ENCODE assay signal across 24 cellular contexts in genomic region chr6:90157441-90157840, GRCh38.
A peak's percentile ranks its signal among the peaks of the same experiment; 100 is the strongest.
DNase-seq lines count a peak whose midpoint lies in the region; ATAC-seq, FAIRE-seq and TF ChIP-seq lines count a peak whose summit lies in the region.
"Had no signal": no experiment of that assay in that cellular context is flagged by ENCODE, and none has a peak within 500 bp of the region (broad histone marks: within the 10 kb centered on the region; RNA-seq: fewer than 3 reads in every experiment).

No MANE protein-coding gene starts in this region.

- peaks cover 99% of the 10 kb centered on the region for H3K79me2 ChIP-seq in OCI-LY1 (ENCODE audit: insufficient read depth, low read length)

- no peaks in the 10 kb centered on the region for H3K27me3 Mint-ChIP-seq in activated naive CD4-positive, alpha-beta T cell treated with anti-CD3 and anti-CD28 coated beads, Interleukin-2, amount 50 U/mL, for 24 hours
- H3K27me3 Mint-ChIP-seq in central memory CD8-positive, alpha-beta T cell: no peaks in the 10 kb centered on the region
- H3K27me3 Mint-ChIP-seq: activated CD8-positive, alpha-beta memory T cell treated with anti-CD3 and anti-CD28 coated beads, Interleukin-2, amount 10 ng/mL, durations not matched to agents 7 days and 5 days had no signal

- no peaks in the 10 kb centered on the region for H3K27me3 ChIP-seq in OCI-LY1 (ENCODE audit: insufficient read depth, low read length)
- H3K27me3 ChIP-seq in thymus (ENCODE audit: control insufficient read depth, insufficient read depth): no peaks in the 10 kb centered on the region
- H3K27me3 ChIP-seq: right lobe of liver had no signal

- TF ChIP-seq POLR2A in H54 (IDR thresholded peaks at IDR 0.05; ENCODE audit: low read depth, low read length): no peak

- no peak overlapping the region for H3K9ac ChIP-seq in OCI-LY1 (ENCODE audit: low read length)
- H3K9ac ChIP-seq: parathyroid adenoma had no signal

- no peak for TF ChIP-seq CTCF in OCI-LY1 (IDR thresholded peaks at IDR 0.05; ENCODE audit: low read length)

- H4K20me1 ChIP-seq in OCI-LY1 (ENCODE audit: insufficient read depth, low read length): no peaks in the 10 kb centered on the region; the same call in 1 of the 2 replicates

- FAIRE-seq in H54 (lab: Jason Lieb, UNC): no peak
- FAIRE-seq: endometrium, islet of Langerhans had no signal

- peak overlapping the region; percentile 98 for H3K27ac Mint-ChIP-seq in activated naive CD4-positive, alpha-beta T cell treated with anti-CD3 and anti-CD28 coated beads, Interleukin-2, amount 50 U/mL, for 24 hours
- peak overlapping the region; percentile 24 for H3K27ac Mint-ChIP-seq in central memory CD8-positive, alpha-beta T cell (ENCODE audit: low read depth)
- H3K27ac Mint-ChIP-seq: GM23338 had no signal

- H3K4me2 ChIP-seq in OCI-LY1 (ENCODE audit: low read length): peak overlapping the region; percentile 41; the same call in 1 of the 2 replicates
- H3K4me2 ChIP-seq: GM23338, PC-9 had no signal

- H3F3A ChIP-seq in OCI-LY1 (ENCODE audit: insufficient read depth, low read length): peaks cover 6% of the 10 kb centered on the region; the same call in 1 of the 2 replicates

- H3K4me1 ChIP-seq in OCI-LY1 (ENCODE audit: insufficient read depth, low read length, severe bottlenecking) (peaks cover 100% of the 10 kb centered on the region), thymus (ENCODE audit: control insufficient read depth, insufficient read depth, low read length) (peaks cover 14% of the 10 kb centered on the region)
- H3K4me1 ChIP-seq: right lobe of liver had no signal

- peak overlapping the region; percentile 79 for H3K4me3 Mint-ChIP-seq in activated naive CD4-positive, alpha-beta T cell treated with anti-CD3 and anti-CD28 coated beads, Interleukin-2, amount 50 U/mL, for 24 hours
- no peak overlapping the region for H3K4me3 Mint-ChIP-seq in central memory CD8-positive, alpha-beta T cell
- H3K4me3 Mint-ChIP-seq: activated CD8-positive, alpha-beta memory T cell treated with anti-CD3 and anti-CD28 coated beads, Interleukin-2, amount 10 ng/mL, durations not matched to agents 7 days and 5 days; GM23338; nephron progenitor cell had no signal

- H3K9me3 ChIP-seq in OCI-LY1 (ENCODE audit: low read length) (no peaks in the 10 kb centered on the region), thymus (ENCODE audit: control insufficient read depth) (no peaks in the 10 kb centered on the region)
- H3K9me3 ChIP-seq: right lobe of liver had no signal

- H3K36me3 Mint-ChIP-seq in activated naive CD4-positive, alpha-beta T cell treated with anti-CD3 and anti-CD28 coated beads, Interleukin-2, amount 50 U/mL, for 24 hours: peaks cover 9% of the 10 kb centered on the region
- H3K36me3 Mint-ChIP-seq in central memory CD8-positive, alpha-beta T cell (ENCODE audit: insufficient read depth): no peaks in the 10 kb centered on the region

- no peak overlapping the region for H3K4me3 ChIP-seq in OCI-LY1 (ENCODE audit: low read depth, low read length, poor library complexity, severe bottlenecking)
- H3K4me3 ChIP-seq in thymus (ENCODE audit: low read length): no peak overlapping the region
- H3K4me3 ChIP-seq: GM23338, PC-9, right lobe of liver had no signal

- ATAC-seq in central memory CD8-positive, alpha-beta T cell (replicated peaks; ENCODE audit: extremely low read depth, poor library complexity, severe bottlenecking): no peak
- ATAC-seq: GM23338, right lobe of liver had no signal

- peaks cover 92% of the 10 kb centered on the region for H3K4me1 Mint-ChIP-seq in activated naive CD4-positive, alpha-beta T cell treated with anti-CD3 and anti-CD28 coated beads, Interleukin-2, amount 50 U/mL, for 24 hours
- H3K4me1 Mint-ChIP-seq in central memory CD8-positive, alpha-beta T cell: peaks cover 10% of the 10 kb centered on the region

- DNase-seq in activated naive CD4-positive, alpha-beta T cell (lab: John Stamatoyannopoulos, UW): no peak
- no peak for DNase-seq in central memory CD8-positive, alpha-beta T cell (ENCODE audit: low spot score in 2 of 2)
- DNase-seq in H54 (ENCODE audit: insufficient read length, low spot score): no peak
- no peak for DNase-seq in activated effector memory CD4-positive, alpha-beta T cell treated with Interleukin-2 at 50 U/mL for 16 hours
- DNase-seq: anterior cingulate cortex, dermis blood vessel endothelial cell, GDM1, midbrain, NCI-H1417, NCI-H2081 treated with DMSO at 0.1 percent for 48 hours, nephron progenitor cell, right lobe of liver, SHP77, trophoblast cell had no signal

- no peaks in the 10 kb centered on the region for H3K9me3 Mint-ChIP-seq in activated naive CD4-positive, alpha-beta T cell treated with anti-CD3 and anti-CD28 coated beads, Interleukin-2, amount 50 U/mL, for 24 hours
- no peaks in the 10 kb centered on the region for H3K9me3 Mint-ChIP-seq in central memory CD8-positive, alpha-beta T cell
- H3K9me3 Mint-ChIP-seq: activated T-helper 2 cell treated with anti-CD3 and anti-CD28 coated beads, Interferon-gamma antibody, Interleukin-2, Interleukin-4, amounts not matched to agents 10 μg/mL and 5 μg/mL and 100 μg/mL, durations not matched to agents 14 hours and 24 hours and 36 hours; GM23338; nephron progenitor cell had no signal

- WGBS in thymus: 94% methylated on average over 7 of the region's 7 CpGs

- H3K36me3 ChIP-seq in OCI-LY1 (ENCODE audit: insufficient read depth, low read length): peaks cover 47% of the 10 kb centered on the region
- H3K36me3 ChIP-seq in thymus (ENCODE audit: control insufficient read depth, insufficient read depth): no peaks in the 10 kb centered on the region
- H3K36me3 ChIP-seq: right lobe of liver had no signal

- peak overlapping the region; percentile 28 for H3K27ac ChIP-seq in OCI-LY1 (ENCODE audit: low read depth, low read length, poor library complexity, severe bottlenecking)
- H3K27ac ChIP-seq in thymus (ENCODE audit: low read depth): peak overlapping the region; percentile 36
- H3K27ac ChIP-seq: parathyroid adenoma, PC-9, right lobe of liver had no signal

- H2AFZ ChIP-seq in OCI-LY1 (ENCODE audit: low read length): no peak overlapping the region
- H2AFZ ChIP-seq: GM23338, parathyroid adenoma, PC-9 had no signal

- no peaks in the 10 kb centered on the region for H3K9me2 ChIP-seq in OCI-LY1 (ENCODE audit: low read depth, low read length)
